9 cellular contexts compared by ENCODE assay signal in genomic region chr7:4700577-4701235, GRCh38. TPM values are rescaled to one million over a fixed set of nuclear protein-coding genes. Genes with fewer than 3 reads are reported as not detected.
DNase-seq lines count a peak whose midpoint lies in the region; ATAC-seq, FAIRE-seq and TF ChIP-seq lines count a peak whose summit lies in the region.
"Had no signal": no experiment of that assay in that cellular context is flagged by ENCODE, and none has a peak within 500 bp of the region (broad histone marks: within the 10 kb centered on the region; RNA-seq: fewer than 3 reads in every experiment).

No MANE protein-coding gene starts in this region.

- no peak for TF ChIP-seq EP300 in A549 (IDR thresholded peaks at IDR 0.05)

- TF ChIP-seq RAD21 in A549 (conservative IDR thresholded peaks at IDR 0.05 in 1 of 2, IDR thresholded peaks at IDR 0.05 in 1 of 2), result no peak

- H3K36me3 ChIP-seq in H7 (replicated peaks; ENCODE audit: control insufficient read depth, insufficient read depth, low read length), result no peaks in the 10 kb centered on the region
- H3K36me3 ChIP-seq: neutrophil had no signal

- no peaks in the 10 kb centered on the region for H3K9me3 Mint-ChIP-seq in mesothelial cell of epicardium

- H3K9me3 ChIP-seq in A549, result no peaks in the 10 kb centered on the region
- H3K9me3 ChIP-seq: neutrophil had no signal

- H3K4me1 Mint-ChIP-seq in mesothelial cell of epicardium, result peaks cover 20% of the 10 kb centered on the region

- peak overlapping the region; percentile 45 for H3K27ac Mint-ChIP-seq in mesothelial cell of epicardium

- FAIRE-seq in A549 (lab: Jason Lieb, UNC), result no peak

- H3K4me1 ChIP-seq in A549, result peaks cover 15% of the 10 kb centered on the region

- H3K4me3 ChIP-seq in A549 (no peak overlapping the region), H7 (ENCODE audit: insufficient read depth, low read depth, low read length) (no peak overlapping the region), choroid plexus epithelial cell (ENCODE audit: low read depth, low read length) (no peak overlapping the region)

- no peaks in the 10 kb centered on the region for H3K27me3 Mint-ChIP-seq in mesothelial cell of epicardium (ENCODE audit: low read depth)

- peak; percentile 57 to 62; a peak in 5 of 6 replicates for ATAC-seq in A549
- ATAC-seq in HG02970 (IDR thresholded peaks at IDR 0.05; ENCODE audit: low FRiP score, unreplicated experiment), result no peak

- H3K4me3 Mint-ChIP-seq in mesothelial cell of epicardium, result no peak overlapping the region

- TF ChIP-seq CTCF in A549 (IDR thresholded peaks at IDR 0.05) (no peak), choroid plexus epithelial cell (conservative IDR thresholded peaks at IDR 0.05; ENCODE audit: low read depth, low read length) (peak; percentile 42), mesothelial cell of epicardium (IDR thresholded peaks at IDR 0.05; ENCODE audit: unreplicated experiment) (no peak)

- peaks cover 1% of the 10 kb centered on the region; the same call in 1 of the 2 replicates for H3K27me3 ChIP-seq in H7 (ENCODE audit: control insufficient read depth, insufficient read depth, low read length)
- H3K27me3 ChIP-seq: neutrophil had no signal

- CTCF ChIA-PET in A549 (lab: Yijun Ruan, JAX), result interaction anchor here (0.5 to 1.7 kb wide), 8 partner anchors 12 to 1271 kb away, joined by 3 to 7 read pairs (median 3); no protein-coding TSS in a partner anchor

- DNase-seq in A549 (ENCODE audit: low read depth in 1 of 2, low spot score in 1 of 2), result peak in 1 of 2 experiments; percentile 60
- DNase-seq in H7, result peak; percentile 59
- peak; percentile 98 for DNase-seq in choroid plexus epithelial cell (ENCODE audit: low read depth)
- no peak for DNase-seq in mesothelial cell of epicardium (ENCODE audit: low spot score in 2 of 2, unreplicated experiment in 2 of 2)
- DNase-seq in NK-92 (lab: John Stamatoyannopoulos, UW; ENCODE audit: unreplicated experiment), result no peak
- DNase-seq in T-helper 2 cell, result no peak
- DNase-seq in NCI-H146 treated with DMSO at 0.1 percent for 48 hours (lab: John Stamatoyannopoulos, UW; ENCODE audit: unreplicated experiment), result no peak

- no peak for TF ChIP-seq POLR2A in A549 (IDR thresholded peaks at IDR 0.05; ENCODE audit: low read length)

- H3K27ac ChIP-seq in A549, result peak overlapping the region in 1 of 2 experiments; percentile 13; a peak in 1 of 6 replicates
- H3K27ac ChIP-seq: neutrophil had no signal

- H3K4me2 ChIP-seq in A549, result 0 out of 3 replicates have a peak overlapping the region, but pooled peaks have one; percentile 2

- POLR2A ChIA-PET in A549 (lab: Yijun Ruan, JAX), result interaction anchor here (1.2 kb wide), 1 partner anchor 59 kb away, joined by 3 read pairs; no protein-coding TSS in a partner anchor

- H3K36me3 Mint-ChIP-seq in mesothelial cell of epicardium, result no peaks in the 10 kb centered on the region

- 90% methylated on average over 12 of the region's 14 CpGs for WGBS in A549 (ENCODE audit: missing lambda C conversion rate)

TF ChIP-seq in A549, 52 proteins besides CTCF, POLR2A, EP300 and RAD21:
- no peak for TF ChIP-seq CHD2 (IDR thresholded peaks at IDR 0.05; ENCODE audit: low read length, partially characterized antibody)
- no peak for TF ChIP-seq POLR2AphosphoS2 (conservative IDR thresholded peaks at IDR 0.05; ENCODE audit: low read length)
- TF ChIP-seq TFCP2L1 (CRISPR knock-in tag; IDR thresholded peaks at IDR 0.05), result no peak
- no peak for TF ChIP-seq JUN (IDR thresholded peaks at IDR 0.05)
- TF ChIP-seq MAZ (IDR thresholded peaks at IDR 0.05; ENCODE audit: borderline replicate concordance, low read depth, low read length), result no peak
- no peak for TF ChIP-seq FOSB (CRISPR knock-in tag; IDR thresholded peaks at IDR 0.05)
- TF ChIP-seq HOXB5 (CRISPR knock-in tag; IDR thresholded peaks at IDR 0.05), result no peak
- no peak for TF ChIP-seq FOXS1 (CRISPR knock-in tag; IDR thresholded peaks at IDR 0.05)
- TF ChIP-seq REST (IDR thresholded peaks at IDR 0.05), result no peak
- no peak for TF ChIP-seq ZC3H11A (IDR thresholded peaks at IDR 0.05)
- TF ChIP-seq MYC (IDR thresholded peaks at IDR 0.05; ENCODE audit: borderline replicate concordance, low read length), result no peak
- TF ChIP-seq EHF (CRISPR knock-in tag; IDR thresholded peaks at IDR 0.05), result no peak
- TF ChIP-seq FOSL2 (IDR thresholded peaks at IDR 0.05), result no peak
- TF ChIP-seq FOSL2 (CRISPR knock-in tag; IDR thresholded peaks at IDR 0.05), result no peak
- TF ChIP-seq RCOR1 (IDR thresholded peaks at IDR 0.05; ENCODE audit: low read depth, low read length), result no peak
- TF ChIP-seq NPAS2 (CRISPR knock-in tag; IDR thresholded peaks at IDR 0.05; ENCODE audit: borderline replicate concordance), result no peak
- no peak for TF ChIP-seq ELK1 (IDR thresholded peaks at IDR 0.05; ENCODE audit: low read depth, low read length)
- TF ChIP-seq HEYL (CRISPR knock-in tag; IDR thresholded peaks at IDR 0.05), result no peak
- TF ChIP-seq HMGXB4 (CRISPR knock-in tag; IDR thresholded peaks at IDR 0.05; ENCODE audit: borderline replicate concordance), result no peak
- no peak for TF ChIP-seq RARB (CRISPR knock-in tag; IDR thresholded peaks at IDR 0.05)
TF ChIP-seq in A549: peak in this region for 0.

RNA-seq across cellular contexts. Expression of gene FOXK1, which starts 18.6 kb away (rescaled TPM):
- polyA plus RNA-seq in A549 (2011; rRNA removed), result 6.8 and 8.3 TPM in 2 replicates
- 7.4 and 10.0 TPM in 2 replicates for polyA plus RNA-seq in A549 (2012; cell fraction: cytosol; rRNA removed)
- 27.5 and 29.2 TPM in 2 replicates for polyA plus RNA-seq in A549 (2012; cell fraction: nucleus; rRNA removed)
- polyA plus RNA-seq in A549 (2017; fragmentation: RNase III; extraction: RNeasy Plus Mini Kit Qiagen cat#74134 plus additional on column Dnase treatment), result 9.8 to 10.9 TPM (median 10.2 TPM) in 3 replicates
- polyA minus RNA-seq in A549 (2011; rRNA and poly(A)+ RNA removed), result 15.7 and 19.4 TPM in 2 replicates
- 20.4 and 23.1 TPM in 2 replicates for total RNA-seq in H7 (2014; rRNA removed; shearing (Covaris generic))
- total RNA-seq in mesothelial cell of epicardium, result 54.6 to 57.3 TPM (median 56.7 TPM) in 3 replicates

Comparison
In these comparisons a context has a peak if more than half of its experiments do, and no peak if none do; other contexts are left out.
1. DNase-seq: peak in H7 (single experiment) and choroid plexus epithelial cell (single experiment); none in mesothelial cell of epicardium (0 of 2), NK-92 (single experiment), T-helper 2 cell (0 of 5) and NCI-H146 treated with DMSO at 0.1 percent for 48 hours (single experiment).